ENCODE assay signal across 18 cellular contexts in the genomic region with DNA sequence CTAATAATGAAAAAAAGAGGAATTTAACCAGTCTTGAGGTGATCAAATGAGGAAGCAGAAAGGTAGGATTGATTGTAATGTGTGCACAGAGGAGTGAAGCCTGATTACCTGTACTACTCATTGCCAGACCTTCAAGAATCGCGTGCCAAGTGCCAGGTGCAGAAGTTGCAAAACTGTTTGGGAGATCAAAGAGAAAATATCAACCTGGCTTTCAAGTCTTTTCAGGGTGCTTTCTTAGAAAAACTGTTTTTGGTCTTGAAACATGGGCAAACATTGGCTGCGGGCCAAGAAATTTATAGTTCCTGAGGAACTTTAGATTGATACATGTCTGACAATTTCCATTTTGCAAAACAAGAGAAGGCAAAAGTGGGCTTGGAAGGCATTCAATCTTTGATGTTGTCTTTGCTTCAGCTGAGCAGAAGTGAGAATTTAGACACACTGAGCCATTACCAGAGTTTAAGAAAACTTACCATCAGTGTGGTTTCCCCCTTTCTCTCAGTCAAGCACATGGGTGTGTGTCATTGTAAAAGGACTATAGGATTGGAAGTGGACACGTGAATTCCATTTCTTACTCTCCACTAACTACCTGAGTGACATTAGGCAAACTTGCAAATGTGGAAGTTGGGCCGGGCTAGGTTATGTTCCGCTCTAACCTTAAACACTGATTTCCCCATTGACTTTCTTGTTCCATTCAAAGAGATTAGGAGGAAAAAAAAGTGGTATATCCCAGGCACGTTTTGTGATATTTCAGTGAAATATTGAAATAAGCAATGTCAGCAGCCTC.
DNase-seq lines count a peak whose midpoint lies in the region; ATAC-seq and TF ChIP-seq lines count a peak whose summit lies in the region.
"Had no signal": no experiment of that assay in that cellular context is flagged by ENCODE, and none has a peak within 500 bp of the region (broad histone marks: within the 10 kb centered on the region; RNA-seq: fewer than 3 reads in every experiment).

No MANE protein-coding gene starts in this region.

- peak overlapping the region; percentile 1 for H3K27ac Mint-ChIP-seq in activated CD4-positive, alpha-beta T cell treated with anti-CD3 and anti-CD28 coated beads, Interleukin-2, amount 10 ng/mL, durations not matched to agents 7 days and 5 days
- H3K27ac Mint-ChIP-seq: CD8-positive, alpha-beta T cell; T-helper 2 cell treated with Interferon-gamma antibody and Interleukin-4, amounts not matched to agents 5 μg/mL and 100 μg/mL, for 36 hours had no signal

- TF ChIP-seq POLR2A in stomach (IDR thresholded peaks at IDR 0.05) = no peak

- intact Hi-C loops in stomach (cut with DNase I; ENCODE audit: low total_unique reads) = no loop called here

- H3K4me3 Mint-ChIP-seq in activated CD4-positive, alpha-beta T cell treated with anti-CD3 and anti-CD28 coated beads, Interleukin-2, amount 10 ng/mL, durations not matched to agents 7 days and 5 days = no peak overlapping the region
- H3K4me3 Mint-ChIP-seq: CD8-positive, alpha-beta T cell; T-helper 2 cell treated with Interferon-gamma antibody and Interleukin-4, amounts not matched to agents 5 μg/mL and 100 μg/mL, for 36 hours had no signal

- CTCF ChIA-PET in activated CD4-positive, alpha-beta T cell treated with anti-CD3 and anti-CD28 coated beads, Interleukin-2, amount 10 ng/mL, durations not matched to agents 7 days and 5 days (lab: Charles Lee) = no interaction called here

- H3K27ac ChIP-seq in KOPT-K1 (ENCODE audit: low read depth, low read length, poor library complexity, severe bottlenecking) = peak overlapping the region; percentile 51
- no peak overlapping the region for H3K27ac ChIP-seq in stomach
- H3K27ac ChIP-seq: BLaER1 treated with 17β-estradiol and CSF1 and Interleukin-3, amounts not matched to agents 10 nM and 100 nM had no signal

- no peaks in the 10 kb centered on the region for H3K9me3 Mint-ChIP-seq in activated CD4-positive, alpha-beta T cell treated with anti-CD3 and anti-CD28 coated beads, Interleukin-2, amount 10 ng/mL, durations not matched to agents 7 days and 5 days
- H3K9me3 Mint-ChIP-seq: CD8-positive, alpha-beta T cell had no signal

- H3K27me3 Mint-ChIP-seq in activated CD4-positive, alpha-beta T cell treated with anti-CD3 and anti-CD28 coated beads, Interleukin-2, amount 10 ng/mL, durations not matched to agents 7 days and 5 days = no peaks in the 10 kb centered on the region

- no peaks in the 10 kb centered on the region for H3K36me3 ChIP-seq in KOPT-K1 (ENCODE audit: insufficient read depth, low read length)
- H3K36me3 ChIP-seq in stomach = no peaks in the 10 kb centered on the region
- H3K36me3 ChIP-seq: BLaER1 treated with 17β-estradiol and CSF1 and Interleukin-3, amounts not matched to agents 10 nM and 100 nM had no signal

- peaks cover 0 to 7% (median 0%) of the 10 kb centered on the region in 4 donors for H3K4me1 ChIP-seq in stomach

- DNase-seq in activated CD4-positive, alpha-beta T cell treated with anti-CD3 and anti-CD28 coated beads, Interleukin-2, amount 10 ng/mL, durations not matched to agents 7 days and 5 days = peak; percentile 20
- no peak for DNase-seq in activated CD4-positive, alpha-beta T cell treated with anti-CD3 and anti-CD28 coated beads for 1 hour
- peak; percentile 43 for DNase-seq in cerebellar cortex (ENCODE audit: low spot score)
- peak; percentile 26 for DNase-seq in stomach
- no peak for DNase-seq in inferior parietal cortex (ENCODE audit: extremely low spot score)
- no peak for DNase-seq in NCI-H1092 (lab: John Stamatoyannopoulos, UW)
- DNase-seq: CD8-positive, alpha-beta T cell; GF-D8; NCI-H1417 treated with DMSO at 0.1 percent for 48 hours; NCI-H1930; NCI-H748 treated with DMSO at 0.1 percent for 48 hours; RPMI8226; SHP77 treated with DMSO at 0.1 percent for 48 hours; SK-N-SH had no signal

- 49 to 62% (median 51%) methylated on average over 7 of the region's 7 CpGs for WGBS in stomach, 5 donors

- H3K9me3 ChIP-seq in KOPT-K1 (ENCODE audit: insufficient read depth, low read length, poor library complexity, severe bottlenecking) = no peaks in the 10 kb centered on the region
- H3K9me3 ChIP-seq in stomach = no peaks in the 10 kb centered on the region
- H3K9me3 ChIP-seq: SK-N-SH had no signal

- ATAC-seq in GM18519 (IDR thresholded peaks at IDR 0.05; ENCODE audit: low FRiP score, unreplicated experiment) = no peak
- ATAC-seq: CD8-positive, alpha-beta T cell had no signal

- H3K4me3 ChIP-seq in stomach = no peak overlapping the region
- H3K4me3 ChIP-seq: BLaER1 treated with 17β-estradiol and CSF1 and Interleukin-3, amounts not matched to agents 10 nM and 100 nM had no signal

- no peaks in the 10 kb centered on the region for H3K36me3 Mint-ChIP-seq in activated CD4-positive, alpha-beta T cell treated with anti-CD3 and anti-CD28 coated beads, Interleukin-2, amount 10 ng/mL, durations not matched to agents 7 days and 5 days (ENCODE audit: low read depth)
- H3K36me3 Mint-ChIP-seq: CD8-positive, alpha-beta T cell had no signal

- no peak for TF ChIP-seq CTCF in stomach (IDR thresholded peaks at IDR 0.05)

- peaks cover 11% of the 10 kb centered on the region for H3K4me1 Mint-ChIP-seq in activated CD4-positive, alpha-beta T cell treated with anti-CD3 and anti-CD28 coated beads, Interleukin-2, amount 10 ng/mL, durations not matched to agents 7 days and 5 days

- no peak for TF ChIP-seq EP300 in stomach (IDR thresholded peaks at IDR 0.05)

- H3K27me3 ChIP-seq in stomach = no peaks in the 10 kb centered on the region
- H3K27me3 ChIP-seq: BLaER1 treated with 17β-estradiol and CSF1 and Interleukin-3, amounts not matched to agents 10 nM and 100 nM had no signal

- POLR2A ChIA-PET in activated CD4-positive, alpha-beta T cell treated with anti-CD3 and anti-CD28 coated beads, Interleukin-2, amount 10 ng/mL, durations not matched to agents 7 days and 5 days (lab: Charles Lee) = no interaction called here

Comparison
In these comparisons a context has a peak if more than half of its experiments do, and no peak if none do; other contexts are left out.
1. DNase-seq: peak in activated CD4-positive, alpha-beta T cell treated with anti-CD3 and anti-CD28 coated beads, Interleukin-2, amount 10 ng/mL, durations not matched to agents 7 days and 5 days (single experiment), cerebellar cortex (single experiment) and stomach (single experiment); none in activated CD4-positive, alpha-beta T cell treated with anti-CD3 and anti-CD28 coated beads for 1 hour (single experiment), inferior parietal cortex (single experiment) and NCI-H1092 (single experiment).